22 cellular contexts compared by ENCODE assay signal in genomic region chr4:174713821-174714220, GRCh38.
DNase-seq lines count a peak whose midpoint lies in the region; ATAC-seq and TF ChIP-seq lines count a peak whose summit lies in the region.
"Had no signal": no experiment of that assay in that cellular context is flagged by ENCODE, and none has a peak within 500 bp of the region (broad histone marks: within the 10 kb centered on the region; RNA-seq: fewer than 3 reads in every experiment).

No MANE protein-coding gene starts in this region.

- H3K27me3 Mint-ChIP-seq in progenitor cell of endocrine pancreas, result peaks cover 4% of the 10 kb centered on the region
- peaks cover 2 to 7% of the 10 kb centered on the region in 2 donors for H3K27me3 Mint-ChIP-seq in T-cell

- H3K4me3 Mint-ChIP-seq in progenitor cell of endocrine pancreas (ENCODE audit: low read depth) (no peak overlapping the region), T-cell (no peak overlapping the region)
- H3K4me3 Mint-ChIP-seq: activated naive CD4-positive, alpha-beta T cell treated with anti-CD3 and anti-CD28 coated beads for 36 hours; HFFc6; immature natural killer cell; naive thymus-derived CD4-positive, alpha-beta T cell; stimulated activated naive CD8-positive, alpha-beta T cell treated with anti-CD3 and anti-CD28 coated beads, Interleukin-15, Interleukin-2, amounts not matched to agents 100 ng/mL and 50 ng/mL, for 24 hours had no signal

- no peak for TF ChIP-seq CTCF in epithelial cell of esophagus (IDR thresholded peaks at IDR 0.05; ENCODE audit: insufficient read depth, low read depth, low read length, missing control alignments)
- TF ChIP-seq CTCF in progenitor cell of endocrine pancreas (IDR thresholded peaks at IDR 0.05; ENCODE audit: unreplicated experiment), result no peak

- no peak overlapping the region for H3K9ac ChIP-seq in GM23248

- no peaks in the 10 kb centered on the region for H3K9me2 ChIP-seq in GM23248 (ENCODE audit: insufficient read depth)

- H2AFZ ChIP-seq in GM23248, result 0 out of 2 replicates have a peak overlapping the region, but pooled peaks have one; percentile 26

- ATAC-seq in T-cell (replicated peaks in 1 of 4) (no peak), HG02610 (IDR thresholded peaks at IDR 0.05; ENCODE audit: unreplicated experiment) (no peak), HG03135 (IDR thresholded peaks at IDR 0.05; ENCODE audit: unreplicated experiment) (no peak)
- ATAC-seq: activated CD4-positive, CD25-positive, alpha-beta regulatory T cell treated with anti-CD3 and anti-CD28 coated beads, Interleukin-2, amount 50 U/mL, for 24 hours; gastroesophageal sphincter had no signal

- H3K9me3 Mint-ChIP-seq in progenitor cell of endocrine pancreas (ENCODE audit: low read depth) (no peaks in the 10 kb centered on the region), T-cell (no peaks in the 10 kb centered on the region)
- H3K9me3 Mint-ChIP-seq: activated naive CD4-positive, alpha-beta T cell treated with anti-CD3 and anti-CD28 coated beads for 36 hours; HFFc6; stimulated activated naive CD8-positive, alpha-beta T cell treated with anti-CD3 and anti-CD28 coated beads, Interleukin-15, Interleukin-2, amounts not matched to agents 100 ng/mL and 50 ng/mL, for 24 hours had no signal

- H4K20me1 ChIP-seq in GM23248 (ENCODE audit: insufficient read depth), result no peaks in the 10 kb centered on the region

- peak; percentile 13 for DNase-seq in GM23248
- peak; percentile 26 for DNase-seq in SK-MEL-5 (ENCODE audit: low read depth, low spot score)
- peak; percentile 22 for DNase-seq in epithelial cell of esophagus (ENCODE audit: low read depth)
- no peak for DNase-seq in progenitor cell of endocrine pancreas (ENCODE audit: low spot score, unreplicated experiment)
- no peak for DNase-seq in T-cell
- DNase-seq: C1 segment of cervical spinal cord, DMS79, HFFc6, hippocampal formation, left lung, NCI-H2107, NCI-H774, occipital lobe had no signal

- in situ Hi-C loops in GM23248 (cut with MboI) (loop anchor here (10.0 kb wide), 1 partner anchor 329 kb away; no protein-coding TSS in a partner anchor), SK-MEL-5 (cut with HindIII; ENCODE audit: low pct_unique_long_range_greater_than_20kb, low sequenced_read_pairs) (no loop called here)

- no peaks in the 10 kb centered on the region for H3K4me1 ChIP-seq in GM23248 (ENCODE audit: insufficient read depth)
- H3K4me1 ChIP-seq: gastroesophageal sphincter, left lung had no signal

- no peak overlapping the region for H3K27ac ChIP-seq in GM23248
- H3K27ac ChIP-seq: gastroesophageal sphincter, left lung had no signal

- H3K79me2 ChIP-seq in GM23248 (ENCODE audit: insufficient read depth), result no peaks in the 10 kb centered on the region

- POLR2A ChIA-PET in T-cell (lab: Charles Lee), result interaction anchor here in 1 of 2 donors (0.8 kb wide), 1 partner anchor 19 kb away, joined by 5 read pairs; no protein-coding TSS in a partner anchor

- H3K27ac Mint-ChIP-seq in progenitor cell of endocrine pancreas, result peak overlapping the region; percentile 18
- no peak overlapping the region for H3K27ac Mint-ChIP-seq in T-cell
- H3K27ac Mint-ChIP-seq: activated naive CD4-positive, alpha-beta T cell treated with anti-CD3 and anti-CD28 coated beads for 36 hours; HFFc6; immature natural killer cell; naive thymus-derived CD4-positive, alpha-beta T cell; stimulated activated naive CD8-positive, alpha-beta T cell treated with anti-CD3 and anti-CD28 coated beads, Interleukin-15, Interleukin-2, amounts not matched to agents 100 ng/mL and 50 ng/mL, for 24 hours had no signal

- CTCF ChIA-PET in T-cell (lab: Charles Lee), result interaction anchor here in 1 of 2 donors (1.3 kb wide), 1 partner anchor 17 kb away, joined by 3 read pairs; no protein-coding TSS in a partner anchor

- H3K9me3 ChIP-seq in GM23248 (ENCODE audit: low read depth), result no peaks in the 10 kb centered on the region
- H3K9me3 ChIP-seq: Caco-2, gastroesophageal sphincter, left lung had no signal

- H3K4me3 ChIP-seq in GM23248 (no peak overlapping the region), epithelial cell of esophagus (ENCODE audit: low read length) (no peak overlapping the region)
- H3K4me3 ChIP-seq: gastroesophageal sphincter, left lung had no signal

- H3F3A ChIP-seq in GM23248 (ENCODE audit: insufficient read depth), result no peaks in the 10 kb centered on the region

- H3K27me3 ChIP-seq in GM23248 (replicated peaks; ENCODE audit: insufficient read depth), result no peaks in the 10 kb centered on the region
- H3K27me3 ChIP-seq: left lung had no signal

- H3K4me2 ChIP-seq in GM23248 (ENCODE audit: unreplicated experiment), result no peak overlapping the region

- H3K4me1 Mint-ChIP-seq in progenitor cell of endocrine pancreas (ENCODE audit: low read depth), result peaks cover 5% of the 10 kb centered on the region
- H3K4me1 Mint-ChIP-seq in T-cell, result no peaks in the 10 kb centered on the region
- H3K4me1 Mint-ChIP-seq: immature natural killer cell; naive thymus-derived CD4-positive, alpha-beta T cell had no signal

- H3K36me3 ChIP-seq in GM23248 (ENCODE audit: low read depth), result no peaks in the 10 kb centered on the region
- H3K36me3 ChIP-seq: gastroesophageal sphincter, left lung had no signal

- H3K36me3 Mint-ChIP-seq in progenitor cell of endocrine pancreas (ENCODE audit: insufficient read depth), result no peaks in the 10 kb centered on the region
- H3K36me3 Mint-ChIP-seq in T-cell, result no peaks in the 10 kb centered on the region
- H3K36me3 Mint-ChIP-seq: immature natural killer cell; naive thymus-derived CD4-positive, alpha-beta T cell had no signal

- 50 to 55% methylated on average over 2 of the region's 2 CpGs for WGBS in GM23248 (ENCODE audit: low coverage in 1 of 2, low lambda C conversion rate in 2 of 2, missing lambda C conversion rate in 2 of 2), 2 experiments

Comparison
In these comparisons a context has a peak if more than half of its experiments do, and no peak if none do; other contexts are left out.
1. DNase-seq: peak in GM23248 (single experiment), SK-MEL-5 (single experiment) and epithelial cell of esophagus (single experiment); none in progenitor cell of endocrine pancreas (single experiment) and T-cell (0 of 34).